Comparison of ENCODE assay signal across 23 cellular contexts in the genomic region with DNA sequence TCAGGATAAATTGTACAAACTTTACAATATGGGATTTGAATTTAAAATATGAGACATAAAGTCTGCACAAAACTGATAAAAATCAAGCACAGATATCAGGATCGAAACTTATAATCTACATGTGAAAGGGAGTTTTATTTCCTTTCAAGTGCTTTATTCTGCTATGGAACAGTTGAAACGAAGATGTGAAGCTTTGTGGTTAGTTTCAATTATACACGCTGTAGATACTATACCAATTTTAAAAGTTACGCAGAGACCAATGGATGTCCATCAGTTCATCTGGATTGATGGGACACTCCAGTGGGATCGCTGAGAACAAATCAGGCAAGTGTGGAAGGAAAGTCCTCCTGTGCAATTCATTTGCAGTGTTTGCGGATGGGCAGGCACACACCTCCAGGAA.
"Had no signal": no experiment of that assay in that cellular context is flagged by ENCODE, and none has a peak within 500 bp of the region (broad histone marks: within the 10 kb centered on the region; RNA-seq: fewer than 3 reads in every experiment).

No MANE protein-coding gene starts in this region.

- H3K4me2 ChIP-seq: neural progenitor cell had no signal

- H3K36me3 Mint-ChIP-seq: activated naive CD8-positive, alpha-beta T cell; brain; natural killer cell; neural progenitor cell had no signal

- H3K4me1 Mint-ChIP-seq: activated CD4-positive, alpha-beta T cell treated with anti-CD3 and anti-CD28 coated beads, Interleukin-2, amount 10 ng/mL, durations not matched to agents 7 days and 5 days; brain; natural killer cell; neural progenitor cell had no signal

- H3K27ac Mint-ChIP-seq: activated CD4-positive, alpha-beta T cell treated with anti-CD3 and anti-CD28 coated beads, Interleukin-2, amount 10 ng/mL, durations not matched to agents 7 days and 5 days; activated CD8-positive, alpha-beta T cell treated with anti-CD3 and anti-CD28 coated beads for 36 hours; activated T-helper 1 cell treated with anti-CD3 and anti-CD28 coated beads, Interleukin-12 subunit alpha, Interleukin-12 subunit beta, Interleukin-2, Interleukin-4 antibody, amounts not matched to agents 30 ng/mL and 10 ng/mL and 1 ng/mL, durations not matched to agents 14 hours and 24 hours and 36 hours; brain; natural killer cell; neural progenitor cell had no signal

- H3K27me3 ChIP-seq: ascending aorta, cardiac muscle cell, colonic mucosa, neural progenitor cell, right atrium auricular region, tibial nerve had no signal

- H3K9me3 Mint-ChIP-seq: activated CD8-positive, alpha-beta T cell treated with anti-CD3 and anti-CD28 coated beads for 36 hours; activated T-helper 1 cell treated with anti-CD3 and anti-CD28 coated beads, Interleukin-12 subunit alpha, Interleukin-12 subunit beta, Interleukin-2, Interleukin-4 antibody, amounts not matched to agents 30 ng/mL and 10 ng/mL and 1 ng/mL, durations not matched to agents 14 hours and 24 hours and 36 hours; natural killer cell had no signal

- H3K4me3 Mint-ChIP-seq: activated CD4-positive, alpha-beta T cell treated with anti-CD3 and anti-CD28 coated beads, Interleukin-2, amount 10 ng/mL, durations not matched to agents 7 days and 5 days; activated CD8-positive, alpha-beta T cell treated with anti-CD3 and anti-CD28 coated beads for 36 hours; activated naive CD8-positive, alpha-beta T cell; activated T-helper 1 cell treated with anti-CD3 and anti-CD28 coated beads, Interleukin-12 subunit alpha, Interleukin-12 subunit beta, Interleukin-2, Interleukin-4 antibody, amounts not matched to agents 30 ng/mL and 10 ng/mL and 1 ng/mL, durations not matched to agents 14 hours and 24 hours and 36 hours; brain; natural killer cell; neural progenitor cell had no signal

- H3K9me3 ChIP-seq: ascending aorta, colonic mucosa, esophagus squamous epithelium, right atrium auricular region, tibial nerve had no signal

- H3K27ac ChIP-seq: ascending aorta, cardiac muscle cell, colonic mucosa, epithelial cell of prostate, esophagus squamous epithelium, neural progenitor cell, right atrium auricular region, tibial nerve had no signal

- H3K9ac ChIP-seq: neural progenitor cell had no signal

- H3K36me3 ChIP-seq: ascending aorta, cardiac muscle cell, colonic mucosa, esophagus squamous epithelium, neural progenitor cell, right atrium auricular region, tibial nerve had no signal

- DNase-seq: activated CD4-positive, alpha-beta T cell treated with anti-CD3 and anti-CD28 coated beads, Interleukin-2, amount 10 ng/mL, durations not matched to agents 7 days and 5 days; activated CD4-positive, CD25-positive, alpha-beta regulatory T cell; activated gamma-delta T cell; cerebellar nuclear complex; colonic mucosa; effector CD8-positive, alpha-beta T cell; esophagus squamous epithelium; kidney glomerular epithelial cell; mesendoderm; natural killer cell; occipital lobe; stimulated activated naive CD4-positive, alpha-beta T cell treated with Interleukin-2 at 50 U/mL for 16 hours had no signal

- H3K4me3 ChIP-seq: ascending aorta, cardiac muscle cell, colonic mucosa, lung, neural progenitor cell, right atrium auricular region, tibial nerve had no signal

- H2AFZ ChIP-seq: neural progenitor cell had no signal

- H3K4me1 ChIP-seq: ascending aorta, colonic mucosa, neural progenitor cell, right atrium auricular region, tibial nerve had no signal
